In genomic region chr1:117388328-117388727, GRCh38 we compare ENCODE assay signal across 27 cellular contexts. TPM values are rescaled to one million over a fixed set of nuclear protein-coding genes. Genes with fewer than 3 reads are reported as not detected.
DNase-seq lines count a peak whose midpoint lies in the region; ATAC-seq lines count a peak whose summit lies in the region.
"Had no signal": no experiment of that assay in that cellular context is flagged by ENCODE, and none has a peak within 500 bp of the region (broad histone marks: within the 10 kb centered on the region; RNA-seq: fewer than 3 reads in every experiment).

No MANE protein-coding gene starts in this region.

- H3K27me3 Mint-ChIP-seq in activated CD4-positive, alpha-beta memory T cell treated with anti-CD3 and anti-CD28 coated beads for 36 hours = no peaks in the 10 kb centered on the region
- no peaks in the 10 kb centered on the region for H3K27me3 Mint-ChIP-seq in activated CD4-positive, alpha-beta memory T cell treated with anti-CD3 and anti-CD28 coated beads, Interleukin-2, amount 10 ng/mL, durations not matched to agents 7 days and 5 days
- H3K27me3 Mint-ChIP-seq in CD4-positive, alpha-beta memory T cell = no peaks in the 10 kb centered on the region
- H3K27me3 Mint-ChIP-seq in naive thymus-derived CD4-positive, alpha-beta T cell = no peaks in the 10 kb centered on the region
- H3K27me3 Mint-ChIP-seq: IgD-negative memory B cell, progenitor cell of endocrine pancreas had no signal

- no peak overlapping the region for H3K27ac ChIP-seq in CD4-positive, alpha-beta memory T cell (ENCODE audit: low read depth, low read length)
- H3K27ac ChIP-seq in SK-N-MC = no peak overlapping the region
- no peak overlapping the region for H3K27ac ChIP-seq in naive thymus-derived CD4-positive, alpha-beta T cell (ENCODE audit: low read depth, low read length)
- H3K27ac ChIP-seq: right lobe of liver, thoracic aorta, uterus had no signal

- H3K9me3 ChIP-seq in CD4-positive, alpha-beta memory T cell (ENCODE audit: control insufficient read depth in 1 of 2, low read length in 2 of 2) = no peaks in the 10 kb centered on the region
- no peaks in the 10 kb centered on the region for H3K9me3 ChIP-seq in SK-N-MC (ENCODE audit: low read depth, low read length)
- H3K9me3 ChIP-seq in naive thymus-derived CD4-positive, alpha-beta T cell (ENCODE audit: control insufficient read depth in 2 of 3, low read length in 3 of 3) = peaks cover 0 to 7% (median 0%) of the 10 kb centered on the region in 3 experiments
- H3K9me3 ChIP-seq: MG63, right lobe of liver had no signal

- CTCF ChIA-PET in activated CD4-positive, alpha-beta memory T cell treated with anti-CD3 and anti-CD28 coated beads for 36 hours (lab: Charles Lee) = no interaction called here
- CTCF ChIA-PET in activated CD4-positive, alpha-beta memory T cell treated with anti-CD3 and anti-CD28 coated beads, Interleukin-2, amount 10 ng/mL, durations not matched to agents 7 days and 5 days (lab: Charles Lee) = no interaction called here
- CTCF ChIA-PET in CD4-positive, alpha-beta memory T cell (lab: Charles Lee; ENCODE audit: partially characterized antibody) = interaction anchor here (1.2 kb wide), 1 partner anchor 11 kb away, joined by 3 read pairs; no protein-coding TSS in a partner anchor
- CTCF ChIA-PET in naive thymus-derived CD4-positive, alpha-beta T cell (lab: Charles Lee) = no interaction called here

- H3K4me1 ChIP-seq in CD4-positive, alpha-beta memory T cell (ENCODE audit: insufficient read depth, low read length) = peaks cover 71% of the 10 kb centered on the region
- peaks cover 13 to 19% of the 10 kb centered on the region in 2 donors for H3K4me1 ChIP-seq in naive thymus-derived CD4-positive, alpha-beta T cell (ENCODE audit: control insufficient read depth in 2 of 2, insufficient read depth in 2 of 2, low read length in 2 of 2)

- peaks cover 62% of the 10 kb centered on the region for H3K4me1 Mint-ChIP-seq in activated CD4-positive, alpha-beta memory T cell treated with anti-CD3 and anti-CD28 coated beads for 36 hours (ENCODE audit: low read depth)
- H3K4me1 Mint-ChIP-seq in activated CD4-positive, alpha-beta memory T cell treated with anti-CD3 and anti-CD28 coated beads, Interleukin-2, amount 10 ng/mL, durations not matched to agents 7 days and 5 days = peaks cover 19% of the 10 kb centered on the region
- H3K4me1 Mint-ChIP-seq in CD4-positive, alpha-beta memory T cell = peaks cover 55 to 84% (median 68%) of the 10 kb centered on the region in 4 donors
- peaks cover 26 to 95% (median 85%) of the 10 kb centered on the region in 7 donors for H3K4me1 Mint-ChIP-seq in naive thymus-derived CD4-positive, alpha-beta T cell

- intact Hi-C loops in activated CD4-positive, alpha-beta memory T cell treated with anti-CD3 and anti-CD28 coated beads for 36 hours (cut with micrococcal nuclease) = no loop called here
- intact Hi-C loops in CD4-positive, alpha-beta memory T cell (cut with micrococcal nuclease) = no loop called here
- intact Hi-C loops in naive thymus-derived CD4-positive, alpha-beta T cell (cut with micrococcal nuclease) = loop anchor here in 1 of 2 donors (2.0 kb wide), 1 partner anchor 14 kb away; no protein-coding TSS in a partner anchor

- no peaks in the 10 kb centered on the region for H3K27me3 ChIP-seq in CD4-positive, alpha-beta memory T cell (ENCODE audit: insufficient read depth, low read length)
- no peaks in the 10 kb centered on the region for H3K27me3 ChIP-seq in naive thymus-derived CD4-positive, alpha-beta T cell (ENCODE audit: control insufficient read depth in 2 of 2, insufficient read depth in 2 of 2, low read length in 2 of 2)
- H3K27me3 ChIP-seq: MG63, right lobe of liver, uterus had no signal

- H3K4me3 Mint-ChIP-seq in activated CD4-positive, alpha-beta memory T cell treated with anti-CD3 and anti-CD28 coated beads for 36 hours = no peak overlapping the region
- H3K4me3 Mint-ChIP-seq in activated CD4-positive, alpha-beta memory T cell treated with anti-CD3 and anti-CD28 coated beads, Interleukin-2, amount 10 ng/mL, durations not matched to agents 7 days and 5 days = no peak overlapping the region
- H3K4me3 Mint-ChIP-seq in CD4-positive, alpha-beta memory T cell = peak overlapping the region in 3 of 8 donors; percentile 38 to 73 (median 62)
- peak overlapping the region in 8 of 10 donors; percentile 1 to 66 (median 37) for H3K4me3 Mint-ChIP-seq in naive thymus-derived CD4-positive, alpha-beta T cell
- H3K4me3 Mint-ChIP-seq: T-helper 1 cell treated with Interleukin-12 subunit alpha and Interleukin-12 subunit beta and Interleukin-4 antibody, amounts not matched to agents 30 μg/mL and 1 μg/mL, for 36 hours had no signal

- ATAC-seq in naive thymus-derived CD4-positive, alpha-beta T cell = no peak
- ATAC-seq in GM21717 (IDR thresholded peaks at IDR 0.05; ENCODE audit: unreplicated experiment) = no peak
- ATAC-seq: left colon, right lobe of liver had no signal

- H3K27ac Mint-ChIP-seq in activated CD4-positive, alpha-beta memory T cell treated with anti-CD3 and anti-CD28 coated beads for 36 hours = no peak overlapping the region
- H3K27ac Mint-ChIP-seq in activated CD4-positive, alpha-beta memory T cell treated with anti-CD3 and anti-CD28 coated beads, Interleukin-2, amount 10 ng/mL, durations not matched to agents 7 days and 5 days = no peak overlapping the region
- peak overlapping the region in 4 of 7 donors; percentile 43 to 63 (median 50) for H3K27ac Mint-ChIP-seq in CD4-positive, alpha-beta memory T cell
- peak overlapping the region in 5 of 9 donors; percentile 9 to 75 (median 26) for H3K27ac Mint-ChIP-seq in naive thymus-derived CD4-positive, alpha-beta T cell
- H3K27ac Mint-ChIP-seq: IgD-negative memory B cell; progenitor cell of endocrine pancreas; T-helper 1 cell treated with Interleukin-12 subunit alpha and Interleukin-12 subunit beta and Interleukin-4 antibody, amounts not matched to agents 30 μg/mL and 1 μg/mL, for 36 hours had no signal

- H3K9ac ChIP-seq in SK-N-MC (ENCODE audit: insufficient read length) = no peak overlapping the region

- H3K36me3 ChIP-seq in CD4-positive, alpha-beta memory T cell (ENCODE audit: insufficient read depth, low read length) = no peaks in the 10 kb centered on the region
- no peaks in the 10 kb centered on the region for H3K36me3 ChIP-seq in SK-N-MC (ENCODE audit: insufficient read depth, low read length)
- no peaks in the 10 kb centered on the region for H3K36me3 ChIP-seq in naive thymus-derived CD4-positive, alpha-beta T cell (ENCODE audit: control insufficient read depth in 2 of 3, insufficient read depth in 3 of 3, low read length in 3 of 3)
- H3K36me3 ChIP-seq: MG63, right lobe of liver, thoracic aorta, uterus had no signal

- H3K4me3 ChIP-seq in CD4-positive, alpha-beta memory T cell (ENCODE audit: low read length in 2 of 2) = no peak overlapping the region
- H3K4me3 ChIP-seq in SK-N-MC = no peak overlapping the region
- H3K4me3 ChIP-seq in naive thymus-derived CD4-positive, alpha-beta T cell (ENCODE audit: low read length) = no peak overlapping the region
- H3K4me3 ChIP-seq: MG63, right lobe of liver, thoracic aorta, uterus had no signal

- POLR2A ChIA-PET in activated CD4-positive, alpha-beta memory T cell treated with anti-CD3 and anti-CD28 coated beads for 36 hours (lab: Charles Lee) = no interaction called here
- POLR2A ChIA-PET in activated CD4-positive, alpha-beta memory T cell treated with anti-CD3 and anti-CD28 coated beads, Interleukin-2, amount 10 ng/mL, durations not matched to agents 7 days and 5 days (lab: Charles Lee) = no interaction called here
- POLR2A ChIA-PET in CD4-positive, alpha-beta memory T cell (lab: Charles Lee; ENCODE audit: partially characterized antibody) = interaction anchor here (1.7 kb wide), 1 partner anchor 21 kb away, joined by 5 read pairs; the partner anchor contains the start of gene MAN1A2
- POLR2A ChIA-PET in naive thymus-derived CD4-positive, alpha-beta T cell (lab: Charles Lee) = no interaction called here

- H3K9me3 Mint-ChIP-seq in activated CD4-positive, alpha-beta memory T cell treated with anti-CD3 and anti-CD28 coated beads for 36 hours = peaks cover 14% of the 10 kb centered on the region
- peaks cover 24% of the 10 kb centered on the region for H3K9me3 Mint-ChIP-seq in activated CD4-positive, alpha-beta memory T cell treated with anti-CD3 and anti-CD28 coated beads, Interleukin-2, amount 10 ng/mL, durations not matched to agents 7 days and 5 days
- peaks cover 0 to 11% (median 9%) of the 10 kb centered on the region in 8 donors for H3K9me3 Mint-ChIP-seq in CD4-positive, alpha-beta memory T cell
- peaks cover 2 to 16% (median 11%) of the 10 kb centered on the region in 11 donors for H3K9me3 Mint-ChIP-seq in naive thymus-derived CD4-positive, alpha-beta T cell

- peak; percentile 37 for DNase-seq in activated CD4-positive, alpha-beta memory T cell treated with anti-CD3 and anti-CD28 coated beads for 36 hours
- DNase-seq in activated CD4-positive, alpha-beta memory T cell treated with anti-CD3 and anti-CD28 coated beads, Interleukin-2, amount 10 ng/mL, durations not matched to agents 7 days and 5 days = no peak
- DNase-seq in CD4-positive, alpha-beta memory T cell = no peak
- peak; percentile 32 for DNase-seq in SK-N-MC (ENCODE audit: low read depth, low spot score)
- no peak for DNase-seq in naive thymus-derived CD4-positive, alpha-beta T cell
- DNase-seq in activated CD8-positive, alpha-beta memory T cell treated with anti-CD3 and anti-CD28 coated beads, Interleukin-2, amount 50 U/mL, for 4 hours = no peak
- DNase-seq in activated effector memory CD4-positive, alpha-beta T cell treated with Interleukin-2 at 50 U/mL for 16 hours = no peak
- DNase-seq: AML-193; Calu3; HCEC 1CT; hippocampal formation; left colon; MG63; NCI-H2029; NCI-H2227 treated with DMSO at 0.1 percent for 48 hours; NCI-H526 treated with DMSO at 0.1 percent for 48 hours; right lobe of liver; RPMI8226; stimulated activated CD4-positive, alpha-beta T cell treated with anti-CD3 and anti-CD28 coated beads, Interleukin-12 subunit alpha, Interleukin-12 subunit beta, amount 100 ng/mL, for 4 hours; stimulated activated CD4-positive, alpha-beta T cell treated with anti-CD3 and anti-CD28 coated beads, Interleukin-4, amount 100 ng/mL, for 4 hours; stimulated activated naive CD4-positive, alpha-beta T cell treated with Interleukin-2 at 50 U/mL for 16 hours; uterus had no signal

- peaks cover 9% of the 10 kb centered on the region for H3K36me3 Mint-ChIP-seq in activated CD4-positive, alpha-beta memory T cell treated with anti-CD3 and anti-CD28 coated beads for 36 hours
- H3K36me3 Mint-ChIP-seq in activated CD4-positive, alpha-beta memory T cell treated with anti-CD3 and anti-CD28 coated beads, Interleukin-2, amount 10 ng/mL, durations not matched to agents 7 days and 5 days (ENCODE audit: low read depth) = peaks cover 9% of the 10 kb centered on the region
- peaks cover 5 to 9% of the 10 kb centered on the region in 2 donors for H3K36me3 Mint-ChIP-seq in CD4-positive, alpha-beta memory T cell
- H3K36me3 Mint-ChIP-seq in naive thymus-derived CD4-positive, alpha-beta T cell = peaks cover 3 to 22% (median 14%) of the 10 kb centered on the region in 5 donors

RNA-seq across cellular contexts. Expression of gene MAN1A2, which starts 21.1 kb away (rescaled TPM):
- total RNA-seq in activated CD4-positive, alpha-beta memory T cell treated with anti-CD3 and anti-CD28 coated beads for 36 hours = 10 to 100 TPM; 18.3 to 22.5 TPM
- 10 to 100 TPM; 33.8 to 35.0 TPM for total RNA-seq in activated CD4-positive, alpha-beta memory T cell treated with anti-CD3 and anti-CD28 coated beads, Interleukin-2, amount 10 ng/mL, durations not matched to agents 7 days and 5 days
- 10 to 100 TPM; 57.0 to 66.5 TPM for total RNA-seq in CD4-positive, alpha-beta memory T cell
- polyA plus RNA-seq in CD4-positive, alpha-beta memory T cell = 10 to 100 TPM; 17.5 to 24.1 TPM
- 10 to 100 TPM; 40.4 to 63.4 (median 47.1) TPM for total RNA-seq in naive thymus-derived CD4-positive, alpha-beta T cell
- polyA plus RNA-seq in naive thymus-derived CD4-positive, alpha-beta T cell = 10 to 100 TPM; 10.5 to 20.9 TPM

Comparison
In these comparisons a context has a peak if more than half of its experiments do, and no peak if none do; other contexts are left out.
1. DNase-seq: peak in activated CD4-positive, alpha-beta memory T cell treated with anti-CD3 and anti-CD28 coated beads for 36 hours (single experiment) and SK-N-MC (single experiment); none in activated CD4-positive, alpha-beta memory T cell treated with anti-CD3 and anti-CD28 coated beads, Interleukin-2, amount 10 ng/mL, durations not matched to agents 7 days and 5 days (single experiment), CD4-positive, alpha-beta memory T cell (0 of 5), naive thymus-derived CD4-positive, alpha-beta T cell (0 of 9), activated CD8-positive, alpha-beta memory T cell treated with anti-CD3 and anti-CD28 coated beads, Interleukin-2, amount 50 U/mL, for 4 hours (single experiment) and activated effector memory CD4-positive, alpha-beta T cell treated with Interleukin-2 at 50 U/mL for 16 hours (single experiment).
2. H3K27ac Mint-ChIP-seq: peak in CD4-positive, alpha-beta memory T cell (4 of 7) and naive thymus-derived CD4-positive, alpha-beta T cell (5 of 9); none in activated CD4-positive, alpha-beta memory T cell treated with anti-CD3 and anti-CD28 coated beads for 36 hours (single experiment) and activated CD4-positive, alpha-beta memory T cell treated with anti-CD3 and anti-CD28 coated beads, Interleukin-2, amount 10 ng/mL, durations not matched to agents 7 days and 5 days (single experiment).
3. H3K4me3 Mint-ChIP-seq: peak in naive thymus-derived CD4-positive, alpha-beta T cell (8 of 10); none in activated CD4-positive, alpha-beta memory T cell treated with anti-CD3 and anti-CD28 coated beads for 36 hours (single experiment) and activated CD4-positive, alpha-beta memory T cell treated with anti-CD3 and anti-CD28 coated beads, Interleukin-2, amount 10 ng/mL, durations not matched to agents 7 days and 5 days (single experiment).